8 cellular contexts compared by ENCODE assay signal in genomic region chr4:6988016-6988715, GRCh38. TPM values are rescaled to one million over a fixed set of nuclear protein-coding genes. Genes with fewer than 3 reads are reported as not detected.
DNase-seq lines count a peak whose midpoint lies in the region; ATAC-seq, FAIRE-seq and TF ChIP-seq lines count a peak whose summit lies in the region.

No MANE protein-coding gene starts in this region.

- peaks cover 43% of the 10 kb centered on the region for H3K79me2 ChIP-seq in keratinocyte (ENCODE audit: control insufficient read depth, insufficient read depth, low read length)

- H3K36me3 Mint-ChIP-seq in activated T-cell treated with anti-CD3 and anti-CD28 coated beads, Interleukin-2, amount 50 U/mL, for 24 hours (ENCODE audit: low read depth): peaks cover 49% of the 10 kb centered on the region
- H3K36me3 Mint-ChIP-seq in activated naive CD4-positive, alpha-beta T cell treated with anti-CD3 and anti-CD28 coated beads, Interleukin-2, amount 50 U/mL, for 72 hours: peaks cover 5 to 14% of the 10 kb centered on the region in 2 donors

- H3K27ac ChIP-seq in keratinocyte (ENCODE audit: control insufficient read depth, insufficient read depth, low read length) (peak overlapping the region; percentile 94), thoracic aorta (peak overlapping the region; percentile 69 to 71)

- peaks cover 0 to 21% of the 10 kb centered on the region in 2 experiments for H3K36me3 ChIP-seq in keratinocyte (ENCODE audit: control insufficient read depth in 2 of 2, extremely low read depth in 1 of 2, insufficient read depth in 2 of 2, low read length in 2 of 2)
- no peaks in the 10 kb centered on the region for H3K36me3 ChIP-seq in thoracic aorta

- peak overlapping the region; percentile 95 for H3K4me3 Mint-ChIP-seq in activated T-cell treated with anti-CD3 and anti-CD28 coated beads, Interleukin-2, amount 50 U/mL, for 24 hours

- peaks cover 59% of the 10 kb centered on the region for H3K4me1 ChIP-seq in keratinocyte (ENCODE audit: control insufficient read depth, extremely low read depth, insufficient read depth, low read length)
- peaks cover 21 to 58% of the 10 kb centered on the region in 2 donors for H3K4me1 ChIP-seq in thoracic aorta (ENCODE audit: control insufficient read depth in 1 of 2, low read depth in 2 of 2)

- H3K4me3 ChIP-seq in keratinocyte (ENCODE audit: control insufficient read depth in 2 of 3, extremely low read depth in 1 of 3, insufficient read depth in 2 of 3, low read depth in 1 of 3, low read length in 3 of 3) (peak overlapping the region; percentile 81 to 96 (median 88)), thoracic aorta (peak overlapping the region; percentile 84)

- peak overlapping the region; percentile 95 for H3K27ac Mint-ChIP-seq in activated T-cell treated with anti-CD3 and anti-CD28 coated beads, Interleukin-2, amount 50 U/mL, for 24 hours
- H3K27ac Mint-ChIP-seq in activated naive CD4-positive, alpha-beta T cell treated with anti-CD3 and anti-CD28 coated beads, Interleukin-2, amount 50 U/mL, for 72 hours: peak overlapping the region; percentile 74 to 92

- H3K9me1 ChIP-seq in keratinocyte (ENCODE audit: control insufficient read depth, extremely low read depth, insufficient read depth, low read length): peaks cover 4% of the 10 kb centered on the region

- dilution Hi-C loops in keratinocyte (cut with MboI; ENCODE audit: extremely low pct_ligation_motif_present, low sequenced_read_pairs): no loop called here

- peaks cover 8% of the 10 kb centered on the region for H4K20me1 ChIP-seq in keratinocyte (ENCODE audit: control insufficient read depth, extremely low read depth, insufficient read depth, low read length)

- H3K27me3 Mint-ChIP-seq in activated T-cell treated with anti-CD3 and anti-CD28 coated beads, Interleukin-2, amount 50 U/mL, for 24 hours: no peaks in the 10 kb centered on the region

- FAIRE-seq in keratinocyte (lab: Jason Lieb, UNC): no peak

- H3K4me2 ChIP-seq in keratinocyte (ENCODE audit: control insufficient read depth, extremely low read depth, insufficient read depth, low read depth, low read length): peak overlapping the region; percentile 84

- H3K9me3 ChIP-seq in keratinocyte (ENCODE audit: control insufficient read depth, low read depth, low read length) (no peaks in the 10 kb centered on the region), thoracic aorta (no peaks in the 10 kb centered on the region)

- peaks cover 83% of the 10 kb centered on the region for H3K4me1 Mint-ChIP-seq in activated T-cell treated with anti-CD3 and anti-CD28 coated beads, Interleukin-2, amount 50 U/mL, for 24 hours (ENCODE audit: low read depth)

- H3K9ac ChIP-seq in keratinocyte (ENCODE audit: control insufficient read depth, extremely low read depth, insufficient read depth, low read length): peak overlapping the region; percentile 97

- no peak overlapping the region for H2AFZ ChIP-seq in keratinocyte (ENCODE audit: control insufficient read depth, low read length)

- H3K27me3 ChIP-seq in keratinocyte (ENCODE audit: control insufficient read depth, extremely low read depth, insufficient read depth, low read length) (no peaks in the 10 kb centered on the region), thoracic aorta (replicated peaks; ENCODE audit: insufficient read depth) (no peaks in the 10 kb centered on the region)

- H3K9me3 Mint-ChIP-seq in activated T-cell treated with anti-CD3 and anti-CD28 coated beads, Interleukin-2, amount 50 U/mL, for 24 hours: no peaks in the 10 kb centered on the region
- H3K9me3 Mint-ChIP-seq in activated naive CD4-positive, alpha-beta T cell treated with anti-CD3 and anti-CD28 coated beads, Interleukin-2, amount 50 U/mL, for 72 hours: no peaks in the 10 kb centered on the region

- TF ChIP-seq CTCF in keratinocyte (optimal IDR thresholded peaks at IDR 0.05 in 1 of 3, IDR thresholded peaks at IDR 0.05 in 1 of 3, conservative IDR thresholded peaks at IDR 0.05 in 1 of 3; ENCODE audit: extremely low read depth in 1 of 3, insufficient read depth in 2 of 3, low read length in 3 of 3) (no peak), thoracic aorta (IDR thresholded peaks at IDR 0.05) (no peak)

- no peak for DNase-seq in activated T-cell treated with anti-CD3 and anti-CD28 coated beads, Interleukin-2, amount 50 U/mL, for 24 hours
- DNase-seq in activated T-cell treated with anti-CD3 and anti-CD28 coated beads, Interleukin-2, amount 50 U/mL, for 1 hour: no peak
- DNase-seq in activated naive CD4-positive, alpha-beta T cell treated with anti-CD3 and anti-CD28 coated beads, Interleukin-2, amount 50 U/mL, for 72 hours (ENCODE audit: low spot score in 2 of 2): no peak
- no peak for DNase-seq in keratinocyte (ENCODE audit: low read depth, low spot score)
- DNase-seq in thoracic aorta (ENCODE audit: low spot score): no peak
- DNase-seq in NCI-H2171 (lab: John Stamatoyannopoulos, UW): no peak

- no peak for ATAC-seq in activated naive CD4-positive, alpha-beta T cell treated with anti-CD3 and anti-CD28 coated beads, Interleukin-2, amount 50 U/mL, for 72 hours
- ATAC-seq in thoracic aorta (ENCODE audit: insufficient number of reproducible peaks, low FRiP score, low read depth): no peak
- ATAC-seq in GM18907 (IDR thresholded peaks at IDR 0.05; ENCODE audit: unreplicated experiment): no peak
- no peak for ATAC-seq in GM18909 (IDR thresholded peaks at IDR 0.05; ENCODE audit: poor library complexity, unreplicated experiment)

RNA-seq across cellular contexts. Expression of gene TADA2B, which starts 55.0 kb away (rescaled TPM):
- 10 to 100 TPM; 11.8 to 12.7 TPM for total RNA-seq in activated naive CD4-positive, alpha-beta T cell treated with anti-CD3 and anti-CD28 coated beads, Interleukin-2, amount 50 U/mL, for 72 hours
- 4.6 to 7.2 TPM (median 5.3 TPM) in 3 replicates for polyA plus RNA-seq in keratinocyte
- polyA plus RNA-seq in keratinocyte (2011; ENCODE audit: low read depth): 10.6 TPM
- polyA plus RNA-seq in keratinocyte (2011; cell fraction: cytosol; rRNA removed): 5.5 and 7.2 TPM in 2 replicates
- polyA plus RNA-seq in keratinocyte (2011; cell fraction: nucleus; rRNA removed): 7.2 and 7.8 TPM in 2 replicates
- 10.8 and 12.4 TPM in 2 replicates for polyA plus RNA-seq in keratinocyte (2012; ENCODE audit: low replicate concordance)
- 4.4 to 7.2 TPM (median 5.2 TPM) in 3 replicates for polyA minus RNA-seq in keratinocyte
- 6.7 TPM for polyA minus RNA-seq in keratinocyte (2011; cell fraction: cytosol; rRNA and poly(A)+ RNA removed)
- polyA minus RNA-seq in keratinocyte (2011; cell fraction: nucleus; rRNA and poly(A)+ RNA removed): 4.6 and 6.1 TPM in 2 replicates
- 10 to 100 TPM; 21.5 to 24.2 TPM for total RNA-seq in thoracic aorta
